Comparison of ENCODE assay signal across 17 cellular contexts in genomic region chr15:66808181-66808824, GRCh38.
DNase-seq lines count a peak whose midpoint lies in the region; ATAC-seq and TF ChIP-seq lines count a peak whose summit lies in the region.
"Had no signal": no experiment of that assay in that cellular context is flagged by ENCODE, and none has a peak within 500 bp of the region (broad histone marks: within the 10 kb centered on the region; RNA-seq: fewer than 3 reads in every experiment).

No MANE protein-coding gene starts in this region.

- peak overlapping the region; percentile 42 for H2AK9ac ChIP-seq in IMR-90 (replicated peaks; ENCODE audit: low read depth, low read length, poor library complexity)

- DNase-seq in H7 (peak; percentile 16), IMR-90 (no peak), endodermal cell (peak; percentile 26), mesenteric fat pad (ENCODE audit: low spot score) (peak; percentile 82), NCI-H1694 treated with DMSO at 0.1 percent for 48 hours (lab: John Stamatoyannopoulos, UW) (no peak), left colon (no peak), GM20000 (ENCODE audit: low spot score) (no peak)
- DNase-seq in stimulated activated effector memory CD8-positive, alpha-beta T cell treated with anti-CD3 and anti-CD28 coated beads, Interleukin-12 subunit alpha, Interleukin-12 subunit beta, amount 100 ng/mL, for 72 hours (ENCODE audit: low spot score in 2 of 2): no peak
- DNase-seq: ACHN; BE2C; C1 segment of cervical spinal cord; CD4-positive, CD25-positive, alpha-beta regulatory T cell; CD8-positive, alpha-beta memory T cell; COR-L47; HCEC 1CT had no signal

- no peak overlapping the region for H3K27ac ChIP-seq in IMR-90 (ENCODE audit: insufficient read depth, low read length)
- H3K27ac ChIP-seq in endodermal cell (ENCODE audit: low read depth, low read length): no peak overlapping the region
- H3K27ac ChIP-seq: KMS-11 had no signal

- no peaks in the 10 kb centered on the region for H3K4me1 Mint-ChIP-seq in endodermal cell
- H3K4me1 Mint-ChIP-seq in stimulated activated effector memory CD8-positive, alpha-beta T cell treated with anti-CD3 and anti-CD28 coated beads, Interleukin-12 subunit alpha, Interleukin-12 subunit beta, amount 100 ng/mL, for 72 hours: no peaks in the 10 kb centered on the region
- H3K4me1 Mint-ChIP-seq: CD4-positive, CD25-positive, alpha-beta regulatory T cell; CD8-positive, alpha-beta memory T cell had no signal

- WGBS in IMR-90 (ENCODE audit: extremely low coverage in 2 of 2, insufficient read length in 1 of 2), 2 experiments: 94% methylated on average over 7 of the region's 21 CpGs; no CpG with 5 or more reads in 1 of the 2 experiments
- WGBS in endodermal cell (ENCODE audit: insufficient coverage in 1 of 2, insufficient read length in 1 of 2), 2 experiments: 94 to 95% methylated on average over 15 to 21 of the region's 21 CpGs

- no peaks in the 10 kb centered on the region for H3K9me3 ChIP-seq in IMR-90 (ENCODE audit: control insufficient read depth, insufficient read depth, low read length)
- H3K9me3 ChIP-seq in endodermal cell (ENCODE audit: control insufficient read depth, low read length): no peaks in the 10 kb centered on the region
- H3K9me3 ChIP-seq: BE2C had no signal

- H3K9ac ChIP-seq in IMR-90 (ENCODE audit: low read depth, low read length) (no peak overlapping the region), endodermal cell (ENCODE audit: extremely low read depth, low read length, poor library complexity, severe bottlenecking) (no peak overlapping the region)
- H3K9ac ChIP-seq: KMS-11 had no signal

- H3K27me3 ChIP-seq in H7 (ENCODE audit: control insufficient read depth, insufficient read depth, low read length) (no peaks in the 10 kb centered on the region), IMR-90 (ENCODE audit: control insufficient read depth, insufficient read depth, low read length) (no peaks in the 10 kb centered on the region), endodermal cell (ENCODE audit: control insufficient read depth, insufficient read depth, low read length, poor library complexity, severe bottlenecking) (no peaks in the 10 kb centered on the region)
- H3K27me3 ChIP-seq: BE2C had no signal

- no peak for TF ChIP-seq POLR2A in IMR-90 (IDR thresholded peaks at IDR 0.05; ENCODE audit: low read depth, low read length)

- H3K56ac ChIP-seq in IMR-90 (ENCODE audit: extremely low read depth, insufficient read depth, low read length): no peak overlapping the region

- H2BK5ac ChIP-seq in IMR-90 (ENCODE audit: low read depth, low read length, poor library complexity, severe bottlenecking): no peak overlapping the region

- peak overlapping the region; percentile 22; the same call in 1 of the 2 replicates for H2BK120ac ChIP-seq in IMR-90 (ENCODE audit: low read depth, low read length)

- H3K23ac ChIP-seq in IMR-90 (ENCODE audit: low read depth, low read length): no peak overlapping the region

- H3K27ac Mint-ChIP-seq in endodermal cell: no peak overlapping the region
- no peak overlapping the region for H3K27ac Mint-ChIP-seq in stimulated activated effector memory CD8-positive, alpha-beta T cell treated with anti-CD3 and anti-CD28 coated beads, Interleukin-12 subunit alpha, Interleukin-12 subunit beta, amount 100 ng/mL, for 72 hours
- H3K27ac Mint-ChIP-seq: CD4-positive, CD25-positive, alpha-beta regulatory T cell had no signal

- peak overlapping the region; percentile 11; the same call in 1 of the 2 replicates for H2AK5ac ChIP-seq in IMR-90 (ENCODE audit: low read depth, low read length)

- H3K14ac ChIP-seq in IMR-90 (replicated peaks; ENCODE audit: low read depth, low read length): no peak overlapping the region

- H3K36me3 ChIP-seq in H7 (replicated peaks; ENCODE audit: control insufficient read depth, insufficient read depth, low read length) (no peaks in the 10 kb centered on the region), IMR-90 (ENCODE audit: control insufficient read depth, insufficient read depth, low read length) (no peaks in the 10 kb centered on the region), endodermal cell (ENCODE audit: control insufficient read depth, insufficient read depth, low read length) (no peaks in the 10 kb centered on the region)
- H3K36me3 ChIP-seq: BE2C had no signal

- peaks cover 0 to 19% of the 10 kb centered on the region in 2 experiments; a peak in 2 of 4 replicates for H3K79me1 ChIP-seq in IMR-90 (ENCODE audit: low read depth in 1 of 2, low read length in 2 of 2)

- ATAC-seq in IMR-90 (ENCODE audit: low read depth): no peak
- no peak for ATAC-seq in left colon
- no peak for ATAC-seq in stimulated activated effector memory CD8-positive, alpha-beta T cell treated with anti-CD3 and anti-CD28 coated beads, Interleukin-12 subunit alpha, Interleukin-12 subunit beta, amount 100 ng/mL, for 72 hours
- ATAC-seq: HepG2 had no signal

- CTCF ChIA-PET in IMR-90 (lab: Yijun Ruan, JAX): no interaction called here

- H3K18ac ChIP-seq in IMR-90 (ENCODE audit: low read depth, low read length): no peak overlapping the region

- no peak overlapping the region for H3K4me3 Mint-ChIP-seq in endodermal cell
- H3K4me3 Mint-ChIP-seq in stimulated activated effector memory CD8-positive, alpha-beta T cell treated with anti-CD3 and anti-CD28 coated beads, Interleukin-12 subunit alpha, Interleukin-12 subunit beta, amount 100 ng/mL, for 72 hours: no peak overlapping the region
- H3K4me3 Mint-ChIP-seq: CD4-positive, CD25-positive, alpha-beta regulatory T cell; CD8-positive, alpha-beta memory T cell had no signal

- H3K36me3 Mint-ChIP-seq in endodermal cell (ENCODE audit: low read depth): no peaks in the 10 kb centered on the region
- H3K36me3 Mint-ChIP-seq in stimulated activated effector memory CD8-positive, alpha-beta T cell treated with anti-CD3 and anti-CD28 coated beads, Interleukin-12 subunit alpha, Interleukin-12 subunit beta, amount 100 ng/mL, for 72 hours: no peaks in the 10 kb centered on the region
- H3K36me3 Mint-ChIP-seq: CD4-positive, CD25-positive, alpha-beta regulatory T cell; CD8-positive, alpha-beta memory T cell had no signal

- intact Hi-C loops in IMR-90 (cut with micrococcal nuclease) (no loop called here), left colon (cut with DNase I, micrococcal nuclease) (no loop called here)

- no peak overlapping the region for H3K4me2 ChIP-seq in IMR-90 (ENCODE audit: low read depth, low read length)
- H3K4me2 ChIP-seq: KMS-11 had no signal

- H2BK20ac ChIP-seq in IMR-90 (ENCODE audit: low read depth, low read length): no peak overlapping the region

- H4K20me1 ChIP-seq in IMR-90 (ENCODE audit: insufficient read depth, low read length): no peaks in the 10 kb centered on the region

- in situ Hi-C loops in IMR-90 (cut with MboI; ENCODE audit: low sequenced_read_pairs): no loop called here

- H2BK15ac ChIP-seq in IMR-90 (ENCODE audit: low read depth, low read length): no peak overlapping the region

- no peak for TF ChIP-seq RAD21 in IMR-90 (IDR thresholded peaks at IDR 0.05; ENCODE audit: low read length)

- BruUV-seq in IMR-90 (replicated peaks; lab: Mats Ljungman, UMichigan): no TSS peak

- H3K4ac ChIP-seq in IMR-90 (ENCODE audit: low read depth, low read length): no peak overlapping the region

- H3K27me3 Mint-ChIP-seq in endodermal cell (ENCODE audit: insufficient read depth): no peaks in the 10 kb centered on the region

- H4K8ac ChIP-seq in IMR-90 (ENCODE audit: low read depth in 2 of 2, low read length in 2 of 2): no peak overlapping the region

- H3K9me1 ChIP-seq in IMR-90 (ENCODE audit: insufficient read depth, low read length): peaks cover 19% of the 10 kb centered on the region; the same call in 1 of the 2 replicates

- H3K9me3 Mint-ChIP-seq in endodermal cell: peaks cover 13% of the 10 kb centered on the region
- no peaks in the 10 kb centered on the region for H3K9me3 Mint-ChIP-seq in stimulated activated effector memory CD8-positive, alpha-beta T cell treated with anti-CD3 and anti-CD28 coated beads, Interleukin-12 subunit alpha, Interleukin-12 subunit beta, amount 100 ng/mL, for 72 hours

- H4K91ac ChIP-seq in IMR-90 (ENCODE audit: insufficient read depth, low read depth, low read length): no peak overlapping the region

- POLR2A ChIA-PET in IMR-90 (lab: Charles Lee; ENCODE audit: unreplicated experiment): no interaction called here

- H2AFZ ChIP-seq in IMR-90 (replicated peaks; ENCODE audit: low read length, poor library complexity): peak overlapping the region; percentile 67

- H4K5ac ChIP-seq in IMR-90 (ENCODE audit: low read depth, low read length): no peak overlapping the region

- no peak for TF ChIP-seq CTCF in IMR-90 (conservative IDR thresholded peaks at IDR 0.05; ENCODE audit: low read depth, low read length)
- no peak for TF ChIP-seq CTCF in endodermal cell (conservative IDR thresholded peaks at IDR 0.05)
- no peak for TF ChIP-seq CTCF in GM20000 (IDR thresholded peaks at IDR 0.05; ENCODE audit: extremely low read depth, missing control alignments)

- dilution Hi-C loops in IMR-90 (cut with HindIII; ENCODE audit: low sequenced_read_pairs, unreplicated experiment): no loop called here

- H3K4me3 ChIP-seq in H7 (ENCODE audit: insufficient read depth, low read depth, low read length) (no peak overlapping the region), IMR-90 (ENCODE audit: insufficient read depth, low read depth, low read length) (no peak overlapping the region), endodermal cell (ENCODE audit: low read length) (no peak overlapping the region)

- H3K4me1 ChIP-seq in IMR-90 (ENCODE audit: control insufficient read depth, insufficient read depth, low read length): peaks cover 12% of the 10 kb centered on the region
- peaks cover 8% of the 10 kb centered on the region for H3K4me1 ChIP-seq in endodermal cell (ENCODE audit: control insufficient read depth, insufficient read depth, low read length)

TF ChIP-seq in IMR-90, 13 proteins besides CTCF, POLR2A, EP300 and RAD21 (continues in another document):
- no peak for TF ChIP-seq USF2 (IDR thresholded peaks at IDR 0.05; ENCODE audit: low read depth, low read length)
- TF ChIP-seq RFX5 (IDR thresholded peaks at IDR 0.05; ENCODE audit: low read depth, low read length): no peak
- TF ChIP-seq NFE2L2 (IDR thresholded peaks at IDR 0.05; ENCODE audit: low read depth, low read length): no peak
- TF ChIP-seq CEBPB (IDR thresholded peaks at IDR 0.05; ENCODE audit: low read depth, low read length): no peak
- TF ChIP-seq FOS (IDR thresholded peaks at IDR 0.05; ENCODE audit: low read depth, low read length): no peak

Comparison
In these comparisons a context has a peak if more than half of its experiments do, and no peak if none do; other contexts are left out.
1. DNase-seq: peak in H7 (single experiment), endodermal cell (single experiment) and mesenteric fat pad (single experiment); none in IMR-90 (single experiment), NCI-H1694 treated with DMSO at 0.1 percent for 48 hours (single experiment), left colon (0 of 2), GM20000 (single experiment) and stimulated activated effector memory CD8-positive, alpha-beta T cell treated with anti-CD3 and anti-CD28 coated beads, Interleukin-12 subunit alpha, Interleukin-12 subunit beta, amount 100 ng/mL, for 72 hours (0 of 2).